In the genomic region with DNA sequence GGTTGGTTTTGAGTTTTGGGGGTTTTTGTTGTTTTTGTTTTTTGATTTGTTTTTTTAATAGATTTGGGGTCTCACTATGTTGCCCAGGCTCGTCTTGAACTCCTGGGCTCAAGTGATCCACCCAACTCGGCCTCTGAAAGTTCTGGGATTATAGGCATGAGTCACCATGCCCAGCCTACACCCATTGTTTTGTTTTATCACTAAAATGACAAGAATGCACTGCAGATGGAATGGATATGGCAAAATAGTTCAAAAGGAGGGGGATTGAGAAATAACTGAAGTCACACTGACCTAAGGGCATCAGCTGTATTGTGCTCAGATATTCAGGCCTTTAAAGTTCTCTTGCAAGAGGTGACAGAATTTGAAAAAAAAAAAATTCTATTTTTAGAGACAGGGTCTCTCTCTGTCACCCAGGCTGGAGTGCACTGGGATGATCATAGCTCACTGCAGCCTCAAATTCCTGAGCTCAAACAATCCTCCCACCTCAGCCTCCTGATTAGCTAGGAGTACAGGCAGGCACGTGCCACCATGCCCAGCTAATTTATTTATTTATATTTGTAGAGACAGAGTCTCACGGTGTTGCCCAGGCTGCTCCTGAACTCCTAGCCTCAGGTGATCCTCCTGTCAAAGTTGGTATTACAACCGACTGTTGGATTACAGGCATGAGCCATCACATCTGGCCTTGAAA, we compare ENCODE assay signal across 13 cellular contexts. TPM values are rescaled to one million over a fixed set of nuclear protein-coding genes. Genes with fewer than 3 reads are reported as not detected.
DNase-seq lines count a peak whose midpoint lies in the region; ATAC-seq and TF ChIP-seq lines count a peak whose summit lies in the region.
"Had no signal": no experiment of that assay in that cellular context is flagged by ENCODE, and none has a peak within 500 bp of the region (broad histone marks: within the 10 kb centered on the region; RNA-seq: fewer than 3 reads in every experiment).

No MANE protein-coding gene starts in this region.

- no peak overlapping the region for H4K91ac ChIP-seq in trophoblast cell (ENCODE audit: low read depth, low read length)

- no peak overlapping the region for H3K14ac ChIP-seq in trophoblast cell (ENCODE audit: low read length)

- no peaks in the 10 kb centered on the region for H3K36me3 Mint-ChIP-seq in activated T-cell treated with anti-CD3 and anti-CD28 coated beads, Interleukin-2, amount 50 U/mL, for 72 hours (ENCODE audit: insufficient read depth in 2 of 2)

- H3K4me2 ChIP-seq in trophoblast cell (ENCODE audit: low read length): no peak overlapping the region

- no peak overlapping the region for H3K4me3 ChIP-seq in trophoblast cell (ENCODE audit: low read depth, low read length)
- H3K4me3 ChIP-seq in BE2C (ENCODE audit: low read depth, low read length): no peak overlapping the region
- H3K4me3 ChIP-seq: esophagus muscularis mucosa, SK-N-MC had no signal

- no peak overlapping the region for H2AFZ ChIP-seq in trophoblast cell (ENCODE audit: insufficient read depth, low read length, poor library complexity)

- H3K79me2 ChIP-seq in trophoblast cell (ENCODE audit: control insufficient read depth, insufficient read depth, low read length, poor library complexity): peaks cover 7% of the 10 kb centered on the region

- H3K9ac ChIP-seq in trophoblast cell (ENCODE audit: low read length): no peak overlapping the region

- H3K27ac ChIP-seq in trophoblast cell (ENCODE audit: low read depth, low read length): peak overlapping the region; percentile 27
- H3K27ac ChIP-seq: esophagus muscularis mucosa, SK-N-MC had no signal

- no peak for ATAC-seq in activated T-cell treated with anti-CD3 and anti-CD28 coated beads, Interleukin-2, amount 50 U/mL, for 72 hours (replicated peaks in 1 of 2)
- ATAC-seq: activated CD8-positive, alpha-beta T cell treated with anti-CD3 and anti-CD28 coated beads, Interleukin-2, amount 10 ng/mL, durations not matched to agents 7 days and 5 days had no signal

- no peak overlapping the region for H2BK5ac ChIP-seq in trophoblast cell (ENCODE audit: low read depth, low read length, poor library complexity)

- no peak overlapping the region for H3K23ac ChIP-seq in trophoblast cell (ENCODE audit: low read length)

- H3K9me3 Mint-ChIP-seq in activated T-cell treated with anti-CD3 and anti-CD28 coated beads, Interleukin-2, amount 50 U/mL, for 72 hours: no peaks in the 10 kb centered on the region

- H3K4me1 Mint-ChIP-seq in activated T-cell treated with anti-CD3 and anti-CD28 coated beads, Interleukin-2, amount 50 U/mL, for 72 hours (ENCODE audit: low read depth): peaks cover 34% of the 10 kb centered on the region

- DNase-seq in GM03348 (ENCODE audit: low spot score) (peak; percentile 72), NCI-H226 (peak; percentile 57), dedifferentiated amniotic fluid mesenchymal stem cell (ENCODE audit: extremely low spot score) (peak; percentile 79), trophoblast cell (peak; percentile 83 to 98), cardiac septum (ENCODE audit: low spot score) (no peak), NCI-H748 (lab: John Stamatoyannopoulos, UW; ENCODE audit: unreplicated experiment) (no peak), BE2C (no peak)
- DNase-seq in activated T-cell treated with anti-CD3 and anti-CD28 coated beads, Interleukin-2, amount 50 U/mL, for 72 hours: no peak
- DNase-seq: activated CD8-positive, alpha-beta T cell treated with anti-CD3 and anti-CD28 coated beads, Interleukin-2, amount 10 ng/mL, durations not matched to agents 7 days and 5 days; amygdala; NCI-H2029 treated with DMSO at 0.1 percent for 48 hours had no signal

- no peaks in the 10 kb centered on the region for H3K36me3 ChIP-seq in trophoblast cell (ENCODE audit: control insufficient read depth in 1 of 2, insufficient read depth in 2 of 2, low read length in 2 of 2)
- H3K36me3 ChIP-seq in BE2C: peaks cover 5% of the 10 kb centered on the region; the same call in 1 of the 2 replicates
- H3K36me3 ChIP-seq: esophagus muscularis mucosa had no signal

- H3K4ac ChIP-seq in trophoblast cell (ENCODE audit: low read depth, low read length): no peak overlapping the region

- H3K27me3 ChIP-seq in trophoblast cell (ENCODE audit: insufficient read depth, low read length): no peaks in the 10 kb centered on the region
- no peaks in the 10 kb centered on the region for H3K27me3 ChIP-seq in BE2C
- H3K27me3 ChIP-seq: esophagus muscularis mucosa had no signal

- no peak overlapping the region for H3K4me3 Mint-ChIP-seq in activated T-cell treated with anti-CD3 and anti-CD28 coated beads, Interleukin-2, amount 50 U/mL, for 72 hours
- H3K4me3 Mint-ChIP-seq: activated CD8-positive, alpha-beta T cell treated with anti-CD3 and anti-CD28 coated beads, Interleukin-2, amount 10 ng/mL, durations not matched to agents 7 days and 5 days had no signal

- H2BK12ac ChIP-seq in trophoblast cell (ENCODE audit: low read length): no peak overlapping the region

- H4K8ac ChIP-seq in trophoblast cell (ENCODE audit: low read depth, low read length): no peak overlapping the region

- H3K27me3 Mint-ChIP-seq in activated T-cell treated with anti-CD3 and anti-CD28 coated beads, Interleukin-2, amount 50 U/mL, for 72 hours (ENCODE audit: low read depth): peaks cover 7% of the 10 kb centered on the region

- H3K79me1 ChIP-seq in trophoblast cell (ENCODE audit: low read length): peaks cover 15% of the 10 kb centered on the region

- no peak overlapping the region for H4K12ac ChIP-seq in trophoblast cell (ENCODE audit: low read depth, low read length)

- H2AK5ac ChIP-seq in trophoblast cell (ENCODE audit: low read length): no peak overlapping the region

- H3K4me1 ChIP-seq in trophoblast cell (ENCODE audit: control insufficient read depth in 1 of 2, insufficient read depth in 2 of 2, low read length in 2 of 2): peaks cover 6 to 7% of the 10 kb centered on the region in 2 experiments
- H3K4me1 ChIP-seq in BE2C: no peaks in the 10 kb centered on the region

- no peaks in the 10 kb centered on the region for H3K9me3 ChIP-seq in trophoblast cell (ENCODE audit: insufficient read depth, low read depth, low read length)
- no peaks in the 10 kb centered on the region for H3K9me3 ChIP-seq in BE2C
- H3K9me3 ChIP-seq: esophagus muscularis mucosa had no signal

- no peak for TF ChIP-seq CTCF in BE2C (IDR thresholded peaks at IDR 0.05; ENCODE audit: low read depth, low read length)

- intact Hi-C loops in cardiac septum (cut with DNase I): loop anchor here (10.0 kb wide), 1 partner anchor 392 kb away; the partner anchor contains the start of gene ATP1B3

- no peak overlapping the region for H3K27ac Mint-ChIP-seq in activated T-cell treated with anti-CD3 and anti-CD28 coated beads, Interleukin-2, amount 50 U/mL, for 72 hours
- H3K27ac Mint-ChIP-seq: activated CD8-positive, alpha-beta T cell treated with anti-CD3 and anti-CD28 coated beads, Interleukin-2, amount 10 ng/mL, durations not matched to agents 7 days and 5 days had no signal

- WGBS in trophoblast cell (ENCODE audit: extremely low coverage, insufficient coverage, insufficient read length): no CpG with 5 or more reads among the region's 5 CpGs

- H2BK120ac ChIP-seq in trophoblast cell (ENCODE audit: insufficient read depth, low read length, poor library complexity): peak overlapping the region; percentile 70

- no peak overlapping the region for H3K18ac ChIP-seq in trophoblast cell (ENCODE audit: low read length)

RNA-seq across cellular contexts. Expression of gene RASA2, which starts 4.4 kb away (rescaled TPM):
- polyA plus RNA-seq in trophoblast cell (2013): 10.9 and 11.3 TPM in 2 replicates
- total RNA-seq in cardiac septum: 7.1 TPM
- polyA plus RNA-seq in BE2C (2012; ENCODE audit: insufficient read depth, insufficient read length, low read depth): 2.1 TPM
- 10 to 100 TPM; 34.4 to 37.3 TPM for total RNA-seq in activated T-cell treated with anti-CD3 and anti-CD28 coated beads, Interleukin-2, amount 50 U/mL, for 72 hours

Comparison
In these comparisons a context has a peak if more than half of its experiments do, and no peak if none do; other contexts are left out.
1. DNase-seq: peak in GM03348 (single experiment), NCI-H226 (single experiment), dedifferentiated amniotic fluid mesenchymal stem cell (single experiment) and trophoblast cell (2 of 2); none in cardiac septum (single experiment), NCI-H748 (single experiment), BE2C (single experiment) and activated T-cell treated with anti-CD3 and anti-CD28 coated beads, Interleukin-2, amount 50 U/mL, for 72 hours (0 of 2).